Comparison of ENCODE assay signal across 23 cellular contexts in genomic region chr4:189502841-189503240, GRCh38.
DNase-seq lines count a peak whose midpoint lies in the region; ATAC-seq and TF ChIP-seq lines count a peak whose summit lies in the region.
"Had no signal": no experiment of that assay in that cellular context is flagged by ENCODE, and none has a peak within 500 bp of the region (broad histone marks: within the 10 kb centered on the region; RNA-seq: fewer than 3 reads in every experiment).

No MANE protein-coding gene starts in this region.

- no peaks in the 10 kb centered on the region for H3K9me3 ChIP-seq in T-helper 17 cell (ENCODE audit: control insufficient read depth, low read length, poor library complexity, severe bottlenecking)
- H3K9me3 ChIP-seq: adrenal gland, pancreas, SJSA1, vagina had no signal

- H3K27ac Mint-ChIP-seq in T-helper 17 cell = no peak overlapping the region
- H3K27ac Mint-ChIP-seq: activated T-helper 2 cell treated with anti-CD3 and anti-CD28 coated beads, Interferon-gamma antibody, Interleukin-2, Interleukin-4, amounts not matched to agents 10 μg/mL and 5 μg/mL and 100 μg/mL, durations not matched to agents 14 hours and 24 hours and 36 hours; memory B cell; natural killer cell; T-helper 2 cell treated with Interferon-gamma antibody and Interleukin-4, amounts not matched to agents 5 μg/mL and 100 μg/mL, for 36 hours had no signal

- no peak overlapping the region for H3K4me3 Mint-ChIP-seq in T-helper 17 cell
- H3K4me3 Mint-ChIP-seq: CD8-positive, alpha-beta memory T cell; memory B cell; natural killer cell; T-helper 2 cell treated with Interferon-gamma antibody and Interleukin-4, amounts not matched to agents 5 μg/mL and 100 μg/mL, for 36 hours had no signal

- H3K4me1 Mint-ChIP-seq in T-helper 17 cell = no peaks in the 10 kb centered on the region
- H3K4me1 Mint-ChIP-seq: CD8-positive, alpha-beta memory T cell; natural killer cell had no signal

- H3K36me3 Mint-ChIP-seq in T-helper 17 cell (ENCODE audit: low read depth) = no peaks in the 10 kb centered on the region
- H3K36me3 Mint-ChIP-seq: CD8-positive, alpha-beta memory T cell; memory B cell; natural killer cell had no signal

- peak; percentile 71 for ATAC-seq in GM18520 (IDR thresholded peaks at IDR 0.05; ENCODE audit: unreplicated experiment)
- peak; percentile 70 for ATAC-seq in GM21423 (IDR thresholded peaks at IDR 0.05; ENCODE audit: unreplicated experiment)
- peak; percentile 65 for ATAC-seq in HG03095 (IDR thresholded peaks at IDR 0.05; ENCODE audit: unreplicated experiment)
- ATAC-seq in T-helper 17 cell = peak; percentile 28
- no peak for ATAC-seq in GM18505 (IDR thresholded peaks at IDR 0.05; ENCODE audit: unreplicated experiment)
- ATAC-seq: foreskin keratinocyte, natural killer cell, pancreas had no signal

- DNase-seq in T-helper 17 cell = no peak
- no peak for DNase-seq in UCSD-AML1 (lab: John Stamatoyannopoulos, UW; ENCODE audit: unreplicated experiment)
- no peak for DNase-seq in SIG-M5 treated with dmso at 0.1 percent for 504 hours (lab: John Stamatoyannopoulos, UW; ENCODE audit: unreplicated experiment)
- DNase-seq: activated CD4-positive, CD25-positive, alpha-beta regulatory T cell treated with anti-CD3 and anti-CD28 coated beads, Interleukin-2, amount 50 U/mL, for 72 hours; adrenal gland; CD8-positive, alpha-beta memory T cell; EL; foreskin keratinocyte; natural killer cell; NCI-H1105; NCI-H748 treated with DMSO at 0.1 percent for 48 hours; pancreas; stimulated activated CD4-positive, alpha-beta T cell treated with anti-CD3 and anti-CD28 coated beads, Interleukin-4, amount 100 ng/mL, for 24 hours; substantia nigra had no signal

- no peak for TF ChIP-seq POLR2A in GM18505 (IDR thresholded peaks at IDR 0.05; ENCODE audit: borderline replicate concordance, extremely low read depth, insufficient read depth, insufficient read length)

- H3K27me3 Mint-ChIP-seq in T-helper 17 cell = no peaks in the 10 kb centered on the region
- H3K27me3 Mint-ChIP-seq: CD8-positive, alpha-beta memory T cell had no signal
